8 cellular contexts compared by ENCODE assay signal in genomic region chr17:41773190-41773588, GRCh38. TPM values are rescaled to one million over a fixed set of nuclear protein-coding genes. Genes with fewer than 3 reads are reported as not detected.
DNase-seq lines count a peak whose midpoint lies in the region; ATAC-seq and TF ChIP-seq lines count a peak whose summit lies in the region.

No MANE protein-coding gene starts in this region.

- DNase-seq in GM23338 (ENCODE audit: low spot score) (peak; percentile 67), SJCRH30 (peak; percentile 76 to 77), foreskin keratinocyte (peak; percentile 94 to 97), pulmonary artery endothelial cell (ENCODE audit: low read depth, low spot score) (peak; percentile 77)
- no peak for DNase-seq in stimulated activated naive B cell treated with anti-CD40 and anti-IgM and Interleukin-4, amounts not matched to agents 10 μg/mL and 1 μg/mL and 100 μg/mL, for 72 hours
- no peak for DNase-seq in activated CD8-positive, alpha-beta memory T cell treated with anti-CD3 and anti-CD28 coated beads, Interleukin-2, amount 10 ng/mL, durations not matched to agents 7 days and 5 days
- DNase-seq in activated CD8-positive, alpha-beta memory T cell treated with anti-CD3 and anti-CD28 coated beads for 24 hours = no peak

- H3K27me3 Mint-ChIP-seq in GM23338 (ENCODE audit: insufficient read depth, low read depth, poor library complexity) = peaks cover 13% of the 10 kb centered on the region
- no peaks in the 10 kb centered on the region for H3K27me3 Mint-ChIP-seq in stimulated activated naive B cell treated with anti-CD40 and anti-IgM and Interleukin-4, amounts not matched to agents 10 μg/mL and 1 μg/mL and 100 μg/mL, for 72 hours
- peaks cover 24% of the 10 kb centered on the region for H3K27me3 Mint-ChIP-seq in stimulated activated memory B cell treated with anti-CD40 and anti-IgM and Interleukin-4, amounts not matched to agents 10 μg/mL and 1 μg/mL and 100 μg/mL, for 72 hours
- peaks cover 2% of the 10 kb centered on the region for H3K27me3 Mint-ChIP-seq in activated CD8-positive, alpha-beta memory T cell treated with anti-CD3 and anti-CD28 coated beads, Interleukin-2, amount 10 ng/mL, durations not matched to agents 7 days and 5 days

- peaks cover 40% of the 10 kb centered on the region for H3K79me2 ChIP-seq in GM23338 (replicated peaks; ENCODE audit: insufficient read depth)

- TF ChIP-seq CTCF in GM23338 (conservative IDR thresholded peaks at IDR 0.05; ENCODE audit: low read depth in 2 of 2) = no peak
- no peak for TF ChIP-seq CTCF in foreskin keratinocyte (conservative IDR thresholded peaks at IDR 0.05)

- H3K9me3 ChIP-seq in SJCRH30 (replicated peaks) = no peaks in the 10 kb centered on the region

- H3K4me3 Mint-ChIP-seq in GM23338 = peak overlapping the region; percentile 40; the same call in 1 of the 3 replicates
- H3K4me3 Mint-ChIP-seq in stimulated activated naive B cell treated with anti-CD40 and anti-IgM and Interleukin-4, amounts not matched to agents 10 μg/mL and 1 μg/mL and 100 μg/mL, for 72 hours = no peak overlapping the region
- no peak overlapping the region for H3K4me3 Mint-ChIP-seq in stimulated activated memory B cell treated with anti-CD40 and anti-IgM and Interleukin-4, amounts not matched to agents 10 μg/mL and 1 μg/mL and 100 μg/mL, for 72 hours
- H3K4me3 Mint-ChIP-seq in activated CD8-positive, alpha-beta memory T cell treated with anti-CD3 and anti-CD28 coated beads, Interleukin-2, amount 10 ng/mL, durations not matched to agents 7 days and 5 days = no peak overlapping the region

- peaks cover 21% of the 10 kb centered on the region; the same call in 1 of the 2 replicates for H3F3A ChIP-seq in GM23338 (replicated peaks; ENCODE audit: low read depth)

- H3K27ac Mint-ChIP-seq in GM23338 = peak overlapping the region; percentile 94
- H3K27ac Mint-ChIP-seq in stimulated activated naive B cell treated with anti-CD40 and anti-IgM and Interleukin-4, amounts not matched to agents 10 μg/mL and 1 μg/mL and 100 μg/mL, for 72 hours = no peak overlapping the region
- no peak overlapping the region for H3K27ac Mint-ChIP-seq in stimulated activated memory B cell treated with anti-CD40 and anti-IgM and Interleukin-4, amounts not matched to agents 10 μg/mL and 1 μg/mL and 100 μg/mL, for 72 hours
- no peak overlapping the region for H3K27ac Mint-ChIP-seq in activated CD8-positive, alpha-beta memory T cell treated with anti-CD3 and anti-CD28 coated beads, Interleukin-2, amount 10 ng/mL, durations not matched to agents 7 days and 5 days

- no peaks in the 10 kb centered on the region for H3K9me2 ChIP-seq in GM23338 (ENCODE audit: insufficient read depth)

- peak overlapping the region; percentile 68 for H3K4me2 ChIP-seq in GM23338

- no peaks in the 10 kb centered on the region for H3K9me3 Mint-ChIP-seq in GM23338
- H3K9me3 Mint-ChIP-seq in stimulated activated naive B cell treated with anti-CD40 and anti-IgM and Interleukin-4, amounts not matched to agents 10 μg/mL and 1 μg/mL and 100 μg/mL, for 72 hours = no peaks in the 10 kb centered on the region
- no peaks in the 10 kb centered on the region for H3K9me3 Mint-ChIP-seq in stimulated activated memory B cell treated with anti-CD40 and anti-IgM and Interleukin-4, amounts not matched to agents 10 μg/mL and 1 μg/mL and 100 μg/mL, for 72 hours
- no peaks in the 10 kb centered on the region for H3K9me3 Mint-ChIP-seq in activated CD8-positive, alpha-beta memory T cell treated with anti-CD3 and anti-CD28 coated beads, Interleukin-2, amount 10 ng/mL, durations not matched to agents 7 days and 5 days (ENCODE audit: low read depth)

- CTCF ChIA-PET in activated CD8-positive, alpha-beta memory T cell treated with anti-CD3 and anti-CD28 coated beads, Interleukin-2, amount 10 ng/mL, durations not matched to agents 7 days and 5 days (lab: Charles Lee) = interaction anchor here (0.6 kb wide), 1 partner anchor 95 kb away, joined by 3 read pairs; no protein-coding TSS in a partner anchor

- peaks cover 52% of the 10 kb centered on the region for H3K4me1 Mint-ChIP-seq in GM23338
- H3K4me1 Mint-ChIP-seq in stimulated activated naive B cell treated with anti-CD40 and anti-IgM and Interleukin-4, amounts not matched to agents 10 μg/mL and 1 μg/mL and 100 μg/mL, for 72 hours = peaks cover 13 to 25% of the 10 kb centered on the region in 2 donors
- H3K4me1 Mint-ChIP-seq in stimulated activated memory B cell treated with anti-CD40 and anti-IgM and Interleukin-4, amounts not matched to agents 10 μg/mL and 1 μg/mL and 100 μg/mL, for 72 hours = peaks cover 14% of the 10 kb centered on the region
- no peaks in the 10 kb centered on the region for H3K4me1 Mint-ChIP-seq in activated CD8-positive, alpha-beta memory T cell treated with anti-CD3 and anti-CD28 coated beads, Interleukin-2, amount 10 ng/mL, durations not matched to agents 7 days and 5 days

- H3K27ac ChIP-seq in GM23338 (ENCODE audit: low read depth) (no peak overlapping the region; the same call in 1 of the 2 replicates), SJCRH30 (no peak overlapping the region), foreskin keratinocyte (peak overlapping the region; percentile 90)

- ATAC-seq in GM23338 (peak; percentile 10), foreskin keratinocyte (peak; percentile 83)
- no peak for ATAC-seq in stimulated activated naive B cell treated with anti-CD40 and anti-IgM and Interleukin-4, amounts not matched to agents 10 μg/mL and 1 μg/mL and 100 μg/mL, for 72 hours (replicated peaks)
- ATAC-seq in stimulated activated memory B cell treated with anti-CD40 and anti-IgM and Interleukin-4, amounts not matched to agents 10 μg/mL and 1 μg/mL and 100 μg/mL, for 72 hours = no peak
- no peak for ATAC-seq in activated CD8-positive, alpha-beta memory T cell treated with anti-CD3 and anti-CD28 coated beads, Interleukin-2, amount 10 ng/mL, durations not matched to agents 7 days and 5 days

- H3K27me3 ChIP-seq in GM23338 (ENCODE audit: insufficient read depth) (no peaks in the 10 kb centered on the region), SJCRH30 (no peaks in the 10 kb centered on the region), foreskin keratinocyte (no peaks in the 10 kb centered on the region)

- H3K36me3 ChIP-seq in GM23338 (ENCODE audit: insufficient read depth) = peaks cover 3% of the 10 kb centered on the region; the same call in 1 of the 2 replicates
- H3K36me3 ChIP-seq in SJCRH30 = no peaks in the 10 kb centered on the region

- H3K4me1 ChIP-seq in GM23338 (ENCODE audit: insufficient read depth) (peaks cover 56% of the 10 kb centered on the region), SJCRH30 (peaks cover 43% of the 10 kb centered on the region), foreskin keratinocyte (peaks cover 40% of the 10 kb centered on the region)

- H3K4me3 ChIP-seq in GM23338 (0 out of 2 replicates have a peak overlapping the region, but pooled peaks have one; percentile 13), SJCRH30 (no peak overlapping the region)

- H3K36me3 Mint-ChIP-seq in GM23338 (ENCODE audit: low read depth) = peaks cover 42% of the 10 kb centered on the region
- peaks cover 2 to 13% of the 10 kb centered on the region in 2 donors for H3K36me3 Mint-ChIP-seq in stimulated activated naive B cell treated with anti-CD40 and anti-IgM and Interleukin-4, amounts not matched to agents 10 μg/mL and 1 μg/mL and 100 μg/mL, for 72 hours
- H3K36me3 Mint-ChIP-seq in stimulated activated memory B cell treated with anti-CD40 and anti-IgM and Interleukin-4, amounts not matched to agents 10 μg/mL and 1 μg/mL and 100 μg/mL, for 72 hours = no peaks in the 10 kb centered on the region
- no peaks in the 10 kb centered on the region for H3K36me3 Mint-ChIP-seq in activated CD8-positive, alpha-beta memory T cell treated with anti-CD3 and anti-CD28 coated beads, Interleukin-2, amount 10 ng/mL, durations not matched to agents 7 days and 5 days

- H4K20me1 ChIP-seq in GM23338 (replicated peaks; ENCODE audit: insufficient read depth) = no peaks in the 10 kb centered on the region; the same call in none of the 2 replicates

- H2AFZ ChIP-seq in GM23338 = no peak overlapping the region

TF ChIP-seq in GM23338, 12 proteins besides CTCF, POLR2A, EP300 and RAD21 (continues in another document):
- TF ChIP-seq EZH2phosphoT487 (IDR thresholded peaks at IDR 0.05; ENCODE audit: unreplicated experiment) = no peak

RNA-seq across cellular contexts. Expression of gene JUP, which starts 13.3 kb away (rescaled TPM):
- 160 and 177 TPM in 2 replicates for total RNA-seq in GM23338 (2014; rRNA removed; shearing (Covaris generic))
- polyA plus RNA-seq in GM23338 (2016; fragmentation: Nextera tagmentation; extraction: Ambion mirVana) (45.5 and 47.2 TPM in 2 replicates), foreskin keratinocyte (299 and 341 TPM in 2 replicates)
- 1.2 and 1.7 TPM in 2 replicates for total RNA-seq in SJCRH30 (2014; rRNA removed; shearing (Covaris generic))
- total RNA-seq in foreskin keratinocyte (367 and 442 TPM in 2 replicates), pulmonary artery endothelial cell (71.6 and 76.9 TPM in 2 replicates)
- total RNA-seq in activated CD8-positive, alpha-beta memory T cell treated with anti-CD3 and anti-CD28 coated beads, Interleukin-2, amount 10 ng/mL, durations not matched to agents 7 days and 5 days = 1 to 10 TPM; 2.3 TPM

RNA-seq across cellular contexts. Expression of gene P3H4, which starts 38.6 kb away (rescaled TPM):
- 27.9 and 33.3 TPM in 2 replicates for total RNA-seq in GM23338 (2014; rRNA removed; shearing (Covaris generic))
- polyA plus RNA-seq in GM23338 (2016; fragmentation: Nextera tagmentation; extraction: Ambion mirVana) (16.0 and 17.0 TPM in 2 replicates), foreskin keratinocyte (9.1 and 11.8 TPM in 2 replicates)
- total RNA-seq in SJCRH30 (2014; rRNA removed; shearing (Covaris generic)) = 15.7 and 16.9 TPM in 2 replicates
- total RNA-seq in foreskin keratinocyte (8.8 and 13.7 TPM in 2 replicates), pulmonary artery endothelial cell (49.1 and 59.4 TPM in 2 replicates)
- 1 to 10 TPM; 2.1 to 3.0 TPM for total RNA-seq in activated CD8-positive, alpha-beta memory T cell treated with anti-CD3 and anti-CD28 coated beads, Interleukin-2, amount 10 ng/mL, durations not matched to agents 7 days and 5 days

RNA-seq across cellular contexts. Expression of gene HAP1, which starts 38.7 kb away (rescaled TPM):
- total RNA-seq in GM23338 (2014; rRNA removed; shearing (Covaris generic)) = 2.2 and 3.5 TPM in 2 replicates
- polyA plus RNA-seq in GM23338 (2016; fragmentation: Nextera tagmentation; extraction: Ambion mirVana) (1.4 and 1.6 TPM in 2 replicates), foreskin keratinocyte (0.45 and 0.77 TPM in 2 replicates)
- total RNA-seq in SJCRH30 (2014; rRNA removed; shearing (Covaris generic)) = 0.08 and 0.10 TPM in 2 replicates
- total RNA-seq in foreskin keratinocyte (0.56 and 0.82 TPM in 2 replicates), pulmonary artery endothelial cell (0.07 and 0.18 TPM in 2 replicates)
- under 1 TPM; 0.15 to 0.19 TPM for total RNA-seq in activated CD8-positive, alpha-beta memory T cell treated with anti-CD3 and anti-CD28 coated beads, Interleukin-2, amount 10 ng/mL, durations not matched to agents 7 days and 5 days

RNA-seq across cellular contexts. Expression of gene FKBP10, which starts 39.6 kb away (rescaled TPM):
- 137 and 151 TPM in 2 replicates for total RNA-seq in GM23338 (2014; rRNA removed; shearing (Covaris generic))
- 26.2 and 32.2 TPM in 2 replicates for polyA plus RNA-seq in GM23338 (2016; fragmentation: Nextera tagmentation; extraction: Ambion mirVana)
- 61.4 and 72.2 TPM in 2 replicates for total RNA-seq in SJCRH30 (2014; rRNA removed; shearing (Covaris generic))
- total RNA-seq in foreskin keratinocyte = 8.0 and 10.5 TPM in 2 replicates
- polyA plus RNA-seq in foreskin keratinocyte = 8.8 and 10.9 TPM in 2 replicates
- 139 and 196 TPM in 2 replicates for total RNA-seq in pulmonary artery endothelial cell
- total RNA-seq in activated CD8-positive, alpha-beta memory T cell treated with anti-CD3 and anti-CD28 coated beads, Interleukin-2, amount 10 ng/mL, durations not matched to agents 7 days and 5 days = 1 to 10 TPM; 1.3 TPM

Comparison
In these comparisons a context has a peak if more than half of its experiments do, and no peak if none do; other contexts are left out.
1. ATAC-seq: peak in GM23338 (single experiment) and foreskin keratinocyte (single experiment); none in stimulated activated naive B cell treated with anti-CD40 and anti-IgM and Interleukin-4, amounts not matched to agents 10 μg/mL and 1 μg/mL and 100 μg/mL, for 72 hours (0 of 2), stimulated activated memory B cell treated with anti-CD40 and anti-IgM and Interleukin-4, amounts not matched to agents 10 μg/mL and 1 μg/mL and 100 μg/mL, for 72 hours (single experiment) and activated CD8-positive, alpha-beta memory T cell treated with anti-CD3 and anti-CD28 coated beads, Interleukin-2, amount 10 ng/mL, durations not matched to agents 7 days and 5 days (single experiment).
2. DNase-seq: peak in GM23338 (single experiment), SJCRH30 (2 of 2), foreskin keratinocyte (2 of 2) and pulmonary artery endothelial cell (single experiment); none in stimulated activated naive B cell treated with anti-CD40 and anti-IgM and Interleukin-4, amounts not matched to agents 10 μg/mL and 1 μg/mL and 100 μg/mL, for 72 hours (single experiment), activated CD8-positive, alpha-beta memory T cell treated with anti-CD3 and anti-CD28 coated beads, Interleukin-2, amount 10 ng/mL, durations not matched to agents 7 days and 5 days (single experiment) and activated CD8-positive, alpha-beta memory T cell treated with anti-CD3 and anti-CD28 coated beads for 24 hours (single experiment).
3. RNA of gene JUP, which starts 13.3 kb away (total RNA-seq): 367 to 442 TPM in foreskin keratinocyte, 160 to 177 TPM in GM23338 and 71.6 to 76.9 TPM in pulmonary artery endothelial cell; 2.3 TPM in activated CD8-positive, alpha-beta memory T cell treated with anti-CD3 and anti-CD28 coated beads, Interleukin-2, amount 10 ng/mL, durations not matched to agents 7 days and 5 days and 1.2 to 1.7 TPM in SJCRH30; every median in the first group is over 10 times any median in the second.